In genomic region chr14:35404496-35405303, GRCh38 we compare ENCODE assay signal across 8 cellular contexts. TPM values are rescaled to one million over a fixed set of nuclear protein-coding genes. Genes with fewer than 3 reads are reported as not detected.
DNase-seq lines count a peak whose midpoint lies in the region; ATAC-seq, FAIRE-seq and TF ChIP-seq lines count a peak whose summit lies in the region.

Gene NFKBIA (minus strand): TSS chr14:35404749. CDS start chr14:35404644, 105 bp downstream.

- no peaks in the 10 kb centered on the region for H3K27me3 ChIP-seq in adrenal gland
- H3K27me3 ChIP-seq in psoas muscle (ENCODE audit: insufficient read depth in 3 of 3, low read length in 2 of 3): no peaks in the 10 kb centered on the region

- TF ChIP-seq CTCF in GM13977 (IDR thresholded peaks at IDR 0.05; ENCODE audit: extremely low read depth, insufficient read depth, missing control alignments) (peak; percentile 59), adrenal gland (IDR thresholded peaks at IDR 0.05) (peak in 4 of 6 experiments; percentile 16 to 31 (median 26)), psoas muscle (IDR thresholded peaks at IDR 0.05) (peak; percentile 26)

- DNase-seq in GM13977 (ENCODE audit: low spot score) (peak; percentile 88), NCI-H1417 treated with DMSO at 0.1 percent for 48 hours (lab: John Stamatoyannopoulos, UW) (peak; percentile 43), T-helper 1 cell (peak; percentile 85 to 94 (median 90)), adrenal gland (peak; percentile 91 to 95 (median 93)), left cardiac atrium (peak; percentile 94), psoas muscle (peak; percentile 92 to 97), urothelium cell line (ENCODE audit: low spot score) (peak; percentile 88)

- intact Hi-C loops in adrenal gland (cut with DNase I) (loop anchor here in 1 of 2 donors (5.0 to 10.0 kb wide), 3 partner anchors 70 to 187 kb away; no protein-coding TSS in a partner anchor), left cardiac atrium (cut with DNase I) (loop anchor here (1.0 to 5.0 kb wide), 4 partner anchors 67 to 357 kb away; partner anchors contain the start of genes PSMA6 (in 2 of the 2) and FAM177A1 (in 1 of the 2)), psoas muscle (cut with DNase I) (loop anchor here (1.0 to 5.0 kb wide), 4 partner anchors 62 to 177 kb away; partner anchors contain the start of gene PSMA6 (in 2 of the 2))

- in situ Hi-C loops in GM13977 (cut with MboI; ENCODE audit: low pct_unique_long_range_greater_than_20kb, low sequenced_read_pairs, unreplicated experiment): loop anchor here (25.0 kb wide), 1 partner anchor 742 kb away; no protein-coding TSS in a partner anchor

- WGBS in adrenal gland, 4 donors: 0 to 1% (median 0%) methylated on average over 16 to 62 of the region's 62 CpGs
- 0 to 1% (median 0%) methylated on average over 60 to 62 of the region's 62 CpGs for WGBS in psoas muscle, 3 donors

- H3K27ac ChIP-seq in adrenal gland (peak within 1 kb of the TSS; percentile 86 to 100 (median 99)), psoas muscle (peak within 1 kb of the TSS; percentile 100)

- TF ChIP-seq POLR2A in adrenal gland (IDR thresholded peaks at IDR 0.05): peak; percentile 100

- no peak for FAIRE-seq in urothelium cell line (lab: Jason Lieb, UNC)

- peak within 1 kb of the TSS; percentile 91 to 100 (median 98) for H3K4me3 ChIP-seq in adrenal gland
- peak within 1 kb of the TSS; percentile 98 for H3K4me3 ChIP-seq in psoas muscle

- H3K36me3 ChIP-seq in adrenal gland (replicated peaks in 1 of 2): peaks cover 0 to 40% of the 10 kb centered on the region in 2 donors
- H3K36me3 ChIP-seq in psoas muscle (ENCODE audit: insufficient read depth in 1 of 2, low read depth in 1 of 2): peaks cover 3 to 41% of the 10 kb centered on the region in 2 donors

- peak; percentile 64 for ATAC-seq in HG02840 (IDR thresholded peaks at IDR 0.05; ENCODE audit: low FRiP score, unreplicated experiment)
- peak; percentile 70 to 86 for ATAC-seq in left cardiac atrium
- peak; percentile 61 to 76 (median 62) for ATAC-seq in psoas muscle

- H3K4me1 ChIP-seq in adrenal gland (replicated peaks in 1 of 2): peaks cover 24 to 52% of the 10 kb centered on the region in 2 donors
- peaks cover 36% of the 10 kb centered on the region for H3K4me1 ChIP-seq in psoas muscle

- no peaks in the 10 kb centered on the region for H3K9me3 ChIP-seq in adrenal gland (replicated peaks in 1 of 3)
- H3K9me3 ChIP-seq in psoas muscle: no peaks in the 10 kb centered on the region

RNA-seq across cellular contexts. Expression of gene NFKBIA, which starts in this region (rescaled TPM):
- total RNA-seq in adrenal gland: 100 to 1,000 TPM; 183 to 677 (median 295) TPM
- 100 to 1,000 TPM; 106 to 152 (median 138) TPM for polyA plus RNA-seq in adrenal gland
- 100 to 1,000 TPM in 1 of 2 donors, 10 to 100 TPM in 1; 99.0 to 103 TPM for total RNA-seq in left cardiac atrium
- 100 to 1,000 TPM in 2 of 4 donors, 10 to 100 TPM in 2; 48.7 to 144 (median 96.4) TPM for total RNA-seq in psoas muscle
- 100 to 1,000 TPM in 1 of 3 donors, 10 to 100 TPM in 2; 84.1 to 151 (median 94.0) TPM for polyA plus RNA-seq in psoas muscle

Comparison
In these comparisons a context has a peak if more than half of its experiments do, and no peak if none do; other contexts are left out.
1. Peak in every context shown above with its lines: DNase-seq, ATAC-seq, H3K4me3 ChIP-seq and H3K27ac ChIP-seq.
2. DNase-seq: peak in every context shown above with its lines; median percentile 94 in psoas muscle; 94 in left cardiac atrium; 93 in adrenal gland; 90 in T-helper 1 cell; 88 in GM13977; 88 in urothelium cell line; 43 in NCI-H1417 treated with DMSO at 0.1 percent for 48 hours.